8 cellular contexts compared by ENCODE assay signal in the genomic region with DNA sequence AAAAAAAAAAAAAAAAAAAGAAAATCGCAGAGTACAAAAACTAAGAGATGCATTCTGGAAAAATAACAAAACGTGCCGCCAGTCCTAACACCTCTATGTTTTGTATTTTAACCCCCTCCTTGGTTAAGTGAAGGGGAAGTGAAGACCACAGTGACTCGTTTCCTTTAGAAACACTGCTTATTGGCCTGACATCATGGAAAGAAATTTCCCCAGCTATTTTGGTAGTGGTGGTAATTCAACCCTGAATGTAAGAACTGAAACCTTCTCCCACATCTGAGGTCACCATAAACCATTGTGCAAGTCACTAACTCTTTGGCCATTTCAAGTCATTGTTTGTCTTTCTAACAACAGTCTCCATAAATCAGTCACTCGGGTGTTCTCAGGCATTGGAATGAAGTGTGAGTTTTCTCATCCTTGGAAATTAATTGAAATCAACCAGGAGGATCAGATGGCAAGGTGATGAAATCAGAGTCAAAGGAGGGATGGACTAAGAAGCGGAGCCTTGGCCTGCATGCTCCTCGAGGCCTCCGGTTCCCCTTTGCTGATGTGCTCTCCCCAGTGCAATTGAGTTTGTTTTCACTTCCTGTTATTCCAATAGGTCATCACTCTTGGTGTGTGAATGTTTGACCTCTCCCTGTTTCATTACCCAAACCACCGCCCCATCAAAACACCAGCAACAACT.
A peak's percentile ranks its signal among the peaks of the same experiment; 100 is the strongest.
DNase-seq lines count a peak whose midpoint lies in the region; ATAC-seq and TF ChIP-seq lines count a peak whose summit lies in the region.

No MANE protein-coding gene starts in this region.

- peak; percentile 24 for DNase-seq in activated CD4-positive, alpha-beta T cell treated with anti-CD3 and anti-CD28 coated beads for 36 hours
- DNase-seq in activated CD4-positive, alpha-beta T cell treated with anti-CD3 and anti-CD28 coated beads, Interleukin-2, amount 50 U/mL, for 4 hours = no peak
- DNase-seq in KBM-7 = peak; percentile 94
- DNase-seq in ascending aorta (ENCODE audit: low spot score in 2 of 2) = no peak
- no peak for DNase-seq in foreskin keratinocyte
- no peak for DNase-seq in HK-2 (ENCODE audit: unreplicated experiment)
- no peak for DNase-seq in T1000 (lab: John Stamatoyannopoulos, UW)

- no peaks in the 10 kb centered on the region for H3K27me3 Mint-ChIP-seq in activated CD4-positive, alpha-beta T cell treated with anti-CD3 and anti-CD28 coated beads for 36 hours

- peaks cover 7% of the 10 kb centered on the region for H3K9me3 Mint-ChIP-seq in activated CD4-positive, alpha-beta T cell treated with anti-CD3 and anti-CD28 coated beads for 36 hours (ENCODE audit: low read depth)

- intact Hi-C loops in activated CD4-positive, alpha-beta T cell treated with anti-CD3 and anti-CD28 coated beads for 36 hours (cut with DNase I, micrococcal nuclease) = loop anchor here (1.0 to 10.0 kb wide), 5 partner anchors 37 to 52 kb away; no protein-coding TSS in a partner anchor
- intact Hi-C loops in ascending aorta (cut with DNase I) = loop anchor here (2.0 to 10.0 kb wide), 3 partner anchors 84 to 510 kb away; a partner anchor contains a TSS

- H3K4me3 Mint-ChIP-seq in activated CD4-positive, alpha-beta T cell treated with anti-CD3 and anti-CD28 coated beads for 36 hours = no peak overlapping the region

- CTCF ChIA-PET in activated CD4-positive, alpha-beta T cell treated with anti-CD3 and anti-CD28 coated beads for 36 hours (lab: Charles Lee) = interaction anchor here (0.7 kb wide), 1 partner anchor 53 kb away, joined by 3 read pairs; no protein-coding TSS in a partner anchor

- H3K36me3 ChIP-seq in ascending aorta = no peaks in the 10 kb centered on the region

- POLR2A ChIA-PET in activated CD4-positive, alpha-beta T cell treated with anti-CD3 and anti-CD28 coated beads for 36 hours (lab: Charles Lee) = no interaction called here

- peaks cover 6% of the 10 kb centered on the region for H3K36me3 Mint-ChIP-seq in activated CD4-positive, alpha-beta T cell treated with anti-CD3 and anti-CD28 coated beads for 36 hours (ENCODE audit: low read depth)

- no peak overlapping the region for H3K4me3 ChIP-seq in ascending aorta

- H3K4me1 ChIP-seq in ascending aorta (peaks cover 3 to 23% of the 10 kb centered on the region in 2 donors), foreskin keratinocyte (no peaks in the 10 kb centered on the region)

- TF ChIP-seq CTCF in ascending aorta (IDR thresholded peaks at IDR 0.05) (no peak), foreskin keratinocyte (conservative IDR thresholded peaks at IDR 0.05) (no peak)

- H3K4me1 Mint-ChIP-seq in activated CD4-positive, alpha-beta T cell treated with anti-CD3 and anti-CD28 coated beads for 36 hours = peaks cover 47% of the 10 kb centered on the region

- no peaks in the 10 kb centered on the region for H3K9me3 ChIP-seq in ascending aorta

- peak overlapping the region; percentile 84 for H3K27ac Mint-ChIP-seq in activated CD4-positive, alpha-beta T cell treated with anti-CD3 and anti-CD28 coated beads for 36 hours

- H3K27ac ChIP-seq in ascending aorta (peak overlapping the region; percentile 46 to 63), foreskin keratinocyte (no peak overlapping the region)

- in situ Hi-C loops in KBM-7 (cut with MboI; ENCODE audit: low pct_unique_long_range_greater_than_20kb, low sequenced_read_pairs) = no loop called here

- H3K27me3 ChIP-seq in ascending aorta (no peaks in the 10 kb centered on the region), foreskin keratinocyte (no peaks in the 10 kb centered on the region)

- peak; percentile 80 for ATAC-seq in activated CD4-positive, alpha-beta T cell treated with anti-CD3 and anti-CD28 coated beads for 36 hours
- ATAC-seq in GM21723 (IDR thresholded peaks at IDR 0.05; ENCODE audit: unreplicated experiment) = peak; percentile 90
- no peak for ATAC-seq in foreskin keratinocyte

Comparison
In these comparisons a context has a peak if more than half of its experiments do, and no peak if none do; other contexts are left out.
1. DNase-seq: peak in activated CD4-positive, alpha-beta T cell treated with anti-CD3 and anti-CD28 coated beads for 36 hours (single experiment) and KBM-7 (single experiment); none in activated CD4-positive, alpha-beta T cell treated with anti-CD3 and anti-CD28 coated beads, Interleukin-2, amount 50 U/mL, for 4 hours (0 of 2), ascending aorta (0 of 2), foreskin keratinocyte (0 of 2), HK-2 (single experiment) and T1000 (single experiment).